In the genomic region with DNA sequence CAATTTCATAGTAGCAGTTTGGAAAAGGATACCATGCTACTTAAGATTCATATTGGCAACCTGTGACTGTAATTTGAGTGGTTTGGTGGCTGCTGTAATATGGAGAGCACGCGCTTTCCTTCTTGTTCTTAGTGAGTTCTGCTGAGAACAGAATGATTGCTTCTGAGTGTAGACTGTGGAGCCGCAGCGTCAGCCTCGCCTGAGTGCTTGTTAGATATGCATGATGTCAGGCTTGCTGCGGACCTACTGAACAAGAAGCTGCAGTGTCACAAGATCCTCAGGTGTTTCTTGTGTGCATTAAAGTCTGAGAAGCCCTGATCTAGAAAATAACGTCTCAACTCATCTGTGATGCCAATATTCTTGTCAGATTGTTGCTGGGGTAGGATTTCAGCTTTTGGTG, we compare ENCODE assay signal across 1 cellular context.
TF ChIP-seq lines count a peak whose summit lies in the region.

No MANE protein-coding gene starts in this region.

TF ChIP-seq in A549, 52 proteins besides CTCF, POLR2A, EP300 and RAD21 (continued from another document):
- TF ChIP-seq ATOH8 (CRISPR knock-in tag; IDR thresholded peaks at IDR 0.05; ENCODE audit: low read depth) (no peak), HOXA7 (CRISPR knock-in tag; IDR thresholded peaks at IDR 0.05) (no peak)
TF ChIP-seq in A549: peak in this region for 0.
